ENCODE assay signal across 1 cellular context in the genomic region with DNA sequence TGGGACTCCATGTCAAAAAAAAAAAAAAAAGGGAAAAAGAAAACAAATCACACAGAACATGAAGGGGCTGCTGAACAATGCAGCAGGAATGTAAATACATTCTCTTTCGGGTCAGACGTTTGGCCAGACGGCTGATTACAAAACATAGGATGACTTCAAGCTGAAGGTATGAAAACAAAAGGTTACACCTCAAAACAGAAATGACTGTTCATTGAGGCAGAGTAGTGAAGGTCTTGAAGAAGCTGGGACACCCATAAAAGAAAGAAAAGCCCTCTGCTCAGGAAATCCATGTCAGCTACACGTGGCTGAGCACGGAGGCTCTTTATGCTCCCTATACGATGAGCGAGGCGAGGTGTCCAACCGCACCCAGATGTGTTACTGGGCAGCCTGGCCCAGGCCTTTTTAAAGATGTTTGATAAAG.
TF ChIP-seq lines count a peak whose summit lies in the region.

No MANE protein-coding gene starts in this region.

TF ChIP-seq in HCT116, 20 proteins besides CTCF, POLR2A, EP300 and RAD21 (continued from another document):
- TF ChIP-seq, protein P1, sequence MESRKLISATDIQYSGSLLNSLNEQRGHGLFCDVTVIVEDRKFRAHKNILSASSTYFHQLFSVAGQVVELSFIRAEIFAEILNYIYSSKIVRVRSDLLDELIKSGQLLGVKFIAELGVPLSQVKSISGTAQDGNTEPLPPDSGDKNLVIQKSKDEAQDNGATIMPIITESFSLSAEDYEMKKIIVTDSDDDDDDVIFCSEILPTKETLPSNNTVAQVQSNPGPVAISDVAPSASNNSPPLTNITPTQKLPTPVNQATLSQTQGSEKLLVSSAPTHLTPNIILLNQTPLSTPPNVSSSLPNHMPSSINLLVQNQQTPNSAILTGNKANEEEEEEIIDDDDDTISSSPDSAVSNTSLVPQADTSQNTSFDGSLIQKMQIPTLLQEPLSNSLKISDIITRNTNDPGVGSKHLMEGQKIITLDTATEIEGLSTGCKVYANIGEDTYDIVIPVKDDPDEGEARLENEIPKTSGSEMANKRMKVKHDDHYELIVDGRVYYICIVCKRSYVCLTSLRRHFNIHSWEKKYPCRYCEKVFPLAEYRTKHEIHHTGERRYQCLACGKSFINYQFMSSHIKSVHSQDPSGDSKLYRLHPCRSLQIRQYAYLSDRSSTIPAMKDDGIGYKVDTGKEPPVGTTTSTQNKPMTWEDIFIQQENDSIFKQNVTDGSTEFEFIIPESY (IDR thresholded peaks at IDR 0.05; ENCODE audit: extremely low read depth, insufficient replicate concordance, low read length), result no peak
- TF ChIP-seq CEBPB (IDR thresholded peaks at IDR 0.05; ENCODE audit: low read depth) (peak; percentile 84), SP1 (IDR thresholded peaks at IDR 0.05; ENCODE audit: low read depth) (peak; percentile 62), TCF7L2 (IDR thresholded peaks at IDR 0.05; ENCODE audit: borderline replicate concordance, extremely low read depth, insufficient read depth, insufficient read length) (no peak), JUND (IDR thresholded peaks at IDR 0.05) (peak; percentile 65), EZH2phosphoT487 (IDR thresholded peaks at IDR 0.05; ENCODE audit: borderline replicate concordance) (no peak), CBX3 (IDR thresholded peaks at IDR 0.05; ENCODE audit: low read depth) (no peak; the same call in 1 of the 2 replicates)
- TF ChIP-seq, protein P2, sequence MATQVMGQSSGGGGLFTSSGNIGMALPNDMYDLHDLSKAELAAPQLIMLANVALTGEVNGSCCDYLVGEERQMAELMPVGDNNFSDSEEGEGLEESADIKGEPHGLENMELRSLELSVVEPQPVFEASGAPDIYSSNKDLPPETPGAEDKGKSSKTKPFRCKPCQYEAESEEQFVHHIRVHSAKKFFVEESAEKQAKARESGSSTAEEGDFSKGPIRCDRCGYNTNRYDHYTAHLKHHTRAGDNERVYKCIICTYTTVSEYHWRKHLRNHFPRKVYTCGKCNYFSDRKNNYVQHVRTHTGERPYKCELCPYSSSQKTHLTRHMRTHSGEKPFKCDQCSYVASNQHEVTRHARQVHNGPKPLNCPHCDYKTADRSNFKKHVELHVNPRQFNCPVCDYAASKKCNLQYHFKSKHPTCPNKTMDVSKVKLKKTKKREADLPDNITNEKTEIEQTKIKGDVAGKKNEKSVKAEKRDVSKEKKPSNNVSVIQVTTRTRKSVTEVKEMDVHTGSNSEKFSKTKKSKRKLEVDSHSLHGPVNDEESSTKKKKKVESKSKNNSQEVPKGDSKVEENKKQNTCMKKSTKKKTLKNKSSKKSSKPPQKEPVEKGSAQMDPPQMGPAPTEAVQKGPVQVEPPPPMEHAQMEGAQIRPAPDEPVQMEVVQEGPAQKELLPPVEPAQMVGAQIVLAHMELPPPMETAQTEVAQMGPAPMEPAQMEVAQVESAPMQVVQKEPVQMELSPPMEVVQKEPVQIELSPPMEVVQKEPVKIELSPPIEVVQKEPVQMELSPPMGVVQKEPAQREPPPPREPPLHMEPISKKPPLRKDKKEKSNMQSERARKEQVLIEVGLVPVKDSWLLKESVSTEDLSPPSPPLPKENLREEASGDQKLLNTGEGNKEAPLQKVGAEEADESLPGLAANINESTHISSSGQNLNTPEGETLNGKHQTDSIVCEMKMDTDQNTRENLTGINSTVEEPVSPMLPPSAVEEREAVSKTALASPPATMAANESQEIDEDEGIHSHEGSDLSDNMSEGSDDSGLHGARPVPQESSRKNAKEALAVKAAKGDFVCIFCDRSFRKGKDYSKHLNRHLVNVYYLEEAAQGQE (IDR thresholded peaks at IDR 0.05; ENCODE audit: low read depth), result no peak
